ENCODE assay signal across 8 cellular contexts in genomic region chr16:89917773-89918452, GRCh38. TPM values are rescaled to one million over a fixed set of nuclear protein-coding genes. Genes with fewer than 3 reads are reported as not detected.
DNase-seq lines count a peak whose midpoint lies in the region; ATAC-seq and TF ChIP-seq lines count a peak whose summit lies in the region.

No MANE protein-coding gene starts in this region.

- no peaks in the 10 kb centered on the region for H3K36me3 ChIP-seq in CD8-positive, alpha-beta T cell (ENCODE audit: insufficient read depth, low read length)
- H3K36me3 ChIP-seq in Panc1 (ENCODE audit: control insufficient read depth, insufficient read depth, low read length) (no peaks in the 10 kb centered on the region), testis (ENCODE audit: low read depth, missing control alignments) (no peaks in the 10 kb centered on the region)

- no peaks in the 10 kb centered on the region for H3K9me3 Mint-ChIP-seq in CD8-positive, alpha-beta T cell

- no peaks in the 10 kb centered on the region for H3K9me3 ChIP-seq in CD8-positive, alpha-beta T cell (ENCODE audit: low read length)
- H3K9me3 ChIP-seq in Panc1 (ENCODE audit: control insufficient read depth, insufficient read depth, low read depth, low read length) (no peaks in the 10 kb centered on the region), testis (no peaks in the 10 kb centered on the region)

- peak overlapping the region; percentile 72 for H3K4me3 Mint-ChIP-seq in CD8-positive, alpha-beta T cell

- H3K4me3 ChIP-seq in CD8-positive, alpha-beta T cell (ENCODE audit: low read depth, low read length) = peak overlapping the region; percentile 50
- H3K4me3 ChIP-seq in Panc1 (ENCODE audit: low read depth in 2 of 2, low read length in 2 of 2) (peak overlapping the region; percentile 41 to 43), fibroblast of pulmonary artery (replicated peaks; ENCODE audit: low read depth, low read length) (peak overlapping the region; percentile 44), testis (no peak overlapping the region)

- CTCF ChIA-PET in CD8-positive, alpha-beta T cell (lab: Charles Lee) = interaction anchor here (0.6 to 2.4 kb wide), 4 partner anchors 11 to 218 kb away, joined by 3 to 6 read pairs (median 4); no protein-coding TSS in a partner anchor
- CTCF ChIA-PET in Panc1 (lab: Charles Lee) = no interaction called here

- peak; percentile 62 for ATAC-seq in CD8-positive, alpha-beta T cell
- ATAC-seq in GM19463 (IDR thresholded peaks at IDR 0.05; ENCODE audit: unreplicated experiment) = peak; percentile 77
- ATAC-seq in Panc1 = peak; percentile 62
- peak; percentile 52 for ATAC-seq in omental fat pad (ENCODE audit: low FRiP score)

- POLR2A ChIA-PET in CD8-positive, alpha-beta T cell (lab: Charles Lee) = interaction anchor here (1.2 kb wide), 1 partner anchor 156 kb away, joined by 3 read pairs; no protein-coding TSS in a partner anchor
- POLR2A ChIA-PET in Panc1 (lab: Charles Lee) = no interaction called here

- TF ChIP-seq CTCF in CD8-positive, alpha-beta T cell (IDR thresholded peaks at IDR 0.05) = no peak
- no peak for TF ChIP-seq CTCF in Panc1 (IDR thresholded peaks at IDR 0.05)
- no peak for TF ChIP-seq CTCF in fibroblast of pulmonary artery (IDR thresholded peaks at IDR 0.05; ENCODE audit: low read length, missing control alignments)
- no peak for TF ChIP-seq CTCF in omental fat pad (IDR thresholded peaks at IDR 0.05)
- no peak for TF ChIP-seq CTCF in testis (IDR thresholded peaks at IDR 0.05)

- no peak overlapping the region for H3K27ac Mint-ChIP-seq in CD8-positive, alpha-beta T cell

- BruUV-seq in Panc1 (replicated peaks; lab: Mats Ljungman, UMichigan) = no TSS peak

- H3K27me3 Mint-ChIP-seq in CD8-positive, alpha-beta T cell (ENCODE audit: low read depth) = peaks cover 24% of the 10 kb centered on the region

- in situ Hi-C loops in Panc1 (cut with HindIII; ENCODE audit: low pct_unique_long_range_greater_than_20kb, low sequenced_read_pairs) = no loop called here

- H3K27ac ChIP-seq in CD8-positive, alpha-beta T cell (ENCODE audit: low read depth, low read length) = no peak overlapping the region
- H3K27ac ChIP-seq in Panc1 (ENCODE audit: low read length) (peak overlapping the region; percentile 89), testis (no peak overlapping the region)

- H3K27me3 ChIP-seq in CD8-positive, alpha-beta T cell (ENCODE audit: insufficient read depth, low read length) = peaks cover 10% of the 10 kb centered on the region
- H3K27me3 ChIP-seq in Panc1 (ENCODE audit: control insufficient read depth, insufficient read depth, low read length) = no peaks in the 10 kb centered on the region
- no peaks in the 10 kb centered on the region for H3K27me3 ChIP-seq in testis

- 26 to 28% methylated on average over 4 to 32 of the region's 39 CpGs for WGBS in testis, 2 donors

- intact Hi-C loops in CD8-positive, alpha-beta T cell (cut with DNase I, micrococcal nuclease) = no loop called here
- intact Hi-C loops in Panc1 (cut with micrococcal nuclease; ENCODE audit: unreplicated experiment) (no loop called here), testis (cut with DNase I; ENCODE audit: low total_unique reads) (no loop called here)

- TF ChIP-seq POLR2A in testis (IDR thresholded peaks at IDR 0.05) = no peak

- H3K4me1 ChIP-seq in CD8-positive, alpha-beta T cell (ENCODE audit: insufficient read depth, low read length) = peaks cover 50% of the 10 kb centered on the region
- peaks cover 17% of the 10 kb centered on the region for H3K4me1 ChIP-seq in Panc1 (ENCODE audit: control insufficient read depth, insufficient read depth, low read length)
- H3K4me1 ChIP-seq in testis = peaks cover 30% of the 10 kb centered on the region

- H3K36me3 Mint-ChIP-seq in CD8-positive, alpha-beta T cell = peaks cover 2% of the 10 kb centered on the region

- H3K4me1 Mint-ChIP-seq in CD8-positive, alpha-beta T cell (ENCODE audit: low read depth) = peaks cover 49% of the 10 kb centered on the region

- peak; percentile 58 to 89 (median 76) for DNase-seq in CD8-positive, alpha-beta T cell
- peak; percentile 79 for DNase-seq in HS-27A (ENCODE audit: low read depth)
- DNase-seq in Panc1 (ENCODE audit: low read depth, low spot score) = no peak
- peak; percentile 73 for DNase-seq in activated T-helper 1 cell treated with Interleukin-2 at 50 U/mL for 16 hours (ENCODE audit: low read depth)
- peak; percentile 88 for DNase-seq in fibroblast of pulmonary artery (ENCODE audit: low read depth)
- no peak for DNase-seq in omental fat pad (ENCODE audit: low spot score)
- peak; percentile 53 for DNase-seq in testis

RNA-seq across cellular contexts. Expression of gene MC1R, which starts 0.7 kb away (rescaled TPM):
- total RNA-seq in CD8-positive, alpha-beta T cell = 1 to 10 TPM; 5.4 to 6.4 TPM
- total RNA-seq in Panc1 (2021; ENCODE audit: unreplicated experiment) = 8.7 TPM
- 12.0 TPM for polyA plus RNA-seq in Panc1 (2012; ENCODE audit: insufficient read length)
- total RNA-seq in omental fat pad = 1 to 10 TPM; 2.5 to 7.4 (median 6.0) TPM
- total RNA-seq in testis = 10 to 100 TPM; 40.0 to 53.7 TPM
- 30.1 TPM for polyA plus RNA-seq in testis (ENCODE audit: insufficient read depth, low read depth, low replicate concordance)

RNA-seq across cellular contexts. Expression of gene TUBB3, which starts 5.2 kb away (rescaled TPM):
- under 1 TPM; 0.62 to 0.86 TPM for total RNA-seq in CD8-positive, alpha-beta T cell
- 205 TPM for total RNA-seq in Panc1 (2021; ENCODE audit: unreplicated experiment)
- polyA plus RNA-seq in Panc1 (2012; ENCODE audit: insufficient read length) = 463 TPM
- 10 to 100 TPM in 2 of 4 donors, 1 to 10 TPM in 2; 2.8 to 34.9 (median 10.5) TPM for total RNA-seq in omental fat pad
- total RNA-seq in testis = 10 to 100 TPM; 38.8 to 61.7 TPM
- 56.5 TPM for polyA plus RNA-seq in testis (ENCODE audit: insufficient read depth, low read depth, low replicate concordance)

RNA-seq across cellular contexts. Expression of gene DEF8, which starts 30.6 kb away (rescaled TPM):
- total RNA-seq in CD8-positive, alpha-beta T cell = 10 to 100 TPM; 27.1 to 30.0 TPM
- total RNA-seq in Panc1 (2021; ENCODE audit: unreplicated experiment) (64.6 TPM), omental fat pad (10 to 100 TPM; 57.2 to 94.4 (median 80.6) TPM), testis (10 to 100 TPM; 38.1 to 46.4 TPM)
- 70.1 TPM for polyA plus RNA-seq in Panc1 (2012; ENCODE audit: insufficient read length)
- 26.8 TPM for polyA plus RNA-seq in testis (ENCODE audit: insufficient read depth, low read depth, low replicate concordance)

RNA-seq across cellular contexts. Expression of gene TCF25, which starts 44.5 kb away (rescaled TPM):
- 100 to 1,000 TPM; 355 to 421 TPM for total RNA-seq in CD8-positive, alpha-beta T cell
- total RNA-seq in Panc1 (2021; ENCODE audit: unreplicated experiment) (144 TPM), omental fat pad (100 to 1,000 TPM; 123 to 202 (median 160) TPM), testis (100 to 1,000 TPM; 334 to 345 TPM)
- 163 TPM for polyA plus RNA-seq in Panc1 (2012; ENCODE audit: insufficient read length)
- 225 TPM for polyA plus RNA-seq in testis (ENCODE audit: insufficient read depth, low read depth, low replicate concordance)

Comparison
In these comparisons a context has a peak if more than half of its experiments do, and no peak if none do; other contexts are left out.
1. DNase-seq: peak in CD8-positive, alpha-beta T cell (7 of 7), HS-27A (single experiment), activated T-helper 1 cell treated with Interleukin-2 at 50 U/mL for 16 hours (single experiment), fibroblast of pulmonary artery (single experiment) and testis (single experiment); none in Panc1 (single experiment) and omental fat pad (single experiment).
2. H3K4me3 ChIP-seq: peak in CD8-positive, alpha-beta T cell (single experiment), Panc1 (2 of 2) and fibroblast of pulmonary artery (single experiment); none in testis (0 of 2).
3. Peak in every context shown above with its lines, with median percentiles within 50 percentile points of each other: ATAC-seq.